ENCODE assay signal across 21 cellular contexts in the genomic region with DNA sequence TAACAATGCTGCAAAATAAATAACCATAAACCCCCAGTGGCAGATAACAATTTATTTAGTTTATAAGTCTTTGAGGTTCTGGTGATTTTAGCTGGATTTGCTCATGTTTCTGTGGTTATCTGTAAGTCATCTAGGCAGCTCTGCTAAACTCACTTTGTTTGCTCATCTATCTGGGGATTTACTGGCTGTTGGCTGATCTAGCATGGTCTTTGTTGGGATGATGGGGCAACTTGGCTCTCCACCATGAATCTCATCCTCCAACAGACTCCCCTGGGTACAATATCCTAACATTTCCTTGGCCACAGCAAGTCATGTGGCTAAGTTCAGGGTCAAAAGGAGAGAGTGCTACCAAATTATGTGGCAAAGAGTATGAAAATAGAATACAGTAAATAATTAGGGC.
"Had no signal": no experiment of that assay in that cellular context is flagged by ENCODE, and none has a peak within 500 bp of the region (broad histone marks: within the 10 kb centered on the region; RNA-seq: fewer than 3 reads in every experiment).

No MANE protein-coding gene starts in this region.

- ATAC-seq: effector memory CD8-positive, alpha-beta T cell; esophagus mucosa; foreskin keratinocyte; gastrocnemius medialis; gastroesophageal sphincter; heart left ventricle; heart right ventricle had no signal

- DNase-seq: colonic mucosa; cortex of kidney; dermis blood vessel endothelial cell; dorsolateral prefrontal cortex; effector CD4-positive, alpha-beta T cell; effector CD8-positive, alpha-beta T cell; effector memory CD4-positive, alpha-beta T cell; effector memory CD8-positive, alpha-beta T cell; endodermal cell; erythroblast; esophagus squamous epithelium; foreskin fibroblast; foreskin melanocyte; gastrocnemius medialis; glutamatergic neuron; head of caudate nucleus; heart left ventricle; heart right ventricle had no signal
